Comparison of ENCODE assay signal across 28 cellular contexts in genomic region chr10:59340279-59340678, GRCh38. TPM values are rescaled to one million over a fixed set of nuclear protein-coding genes. Genes with fewer than 3 reads are reported as not detected.
"Had no signal": no experiment of that assay in that cellular context is flagged by ENCODE, and none has a peak within 500 bp of the region (broad histone marks: within the 10 kb centered on the region; RNA-seq: fewer than 3 reads in every experiment).

No MANE protein-coding gene starts in this region.

- H3K9me3 ChIP-seq: neutrophil, ovary, right lobe of liver, stomach, upper lobe of right lung had no signal

- H3K27me3 Mint-ChIP-seq: dendritic cell treated with granulocyte-macrophage colony-stimulating factor and Interleukin-4, amounts not matched to agents 40 ng/mL and 50 ng/mL, for 4 days had no signal

- H3K36me3 ChIP-seq: neutrophil, ovary, right lobe of liver, stomach, upper lobe of right lung had no signal

- H3K27ac ChIP-seq: foreskin keratinocyte, hepatocyte, neutrophil, right lobe of liver, upper lobe of right lung had no signal

- ATAC-seq: activated CD8-positive, alpha-beta T cell treated with anti-CD3 and anti-CD28 coated beads, Interleukin-2, amount 10 ng/mL, durations not matched to agents 7 days and 5 days; foreskin keratinocyte; natural killer cell; right lobe of liver; stimulated activated effector memory CD8-positive, alpha-beta T cell treated with anti-CD3 and anti-CD28 coated beads, Interleukin-12 subunit alpha, Interleukin-12 subunit beta, amount 100 ng/mL, for 72 hours; upper lobe of right lung had no signal

- FAIRE-seq: bronchial epithelial cell, small intestine had no signal

- H3K27ac Mint-ChIP-seq: activated CD8-positive, alpha-beta T cell treated with anti-CD3 and anti-CD28 coated beads, Interleukin-2, amount 10 ng/mL, durations not matched to agents 7 days and 5 days; activated naive CD4-positive, alpha-beta T cell treated with anti-CD3 and anti-CD28 coated beads, Interleukin-2, amount 50 U/mL, for 24 hours; activated T-helper 1 cell treated with anti-CD3 and anti-CD28 coated beads, Interleukin-12 subunit alpha, Interleukin-12 subunit beta, Interleukin-2, Interleukin-4 antibody, amounts not matched to agents 30 ng/mL and 10 ng/mL and 1 ng/mL, durations not matched to agents 14 hours and 24 hours and 36 hours; dendritic cell treated with granulocyte-macrophage colony-stimulating factor and Interleukin-4, amounts not matched to agents 40 ng/mL and 50 ng/mL, for 4 days; natural killer cell; stimulated activated effector memory CD8-positive, alpha-beta T cell treated with anti-CD3 and anti-CD28 coated beads, Interleukin-12 subunit alpha, Interleukin-12 subunit beta, amount 100 ng/mL, for 72 hours had no signal

- H3K4me1 Mint-ChIP-seq: activated naive CD4-positive, alpha-beta T cell treated with anti-CD3 and anti-CD28 coated beads, Interleukin-2, amount 50 U/mL, for 24 hours; natural killer cell; stimulated activated effector memory CD8-positive, alpha-beta T cell treated with anti-CD3 and anti-CD28 coated beads, Interleukin-12 subunit alpha, Interleukin-12 subunit beta, amount 100 ng/mL, for 72 hours had no signal

- H2AFZ ChIP-seq: hepatocyte had no signal

- H3K4me3 ChIP-seq: hepatocyte, ovary, right lobe of liver, stomach, upper lobe of right lung had no signal

- H3K9me3 Mint-ChIP-seq: activated naive CD4-positive, alpha-beta T cell treated with anti-CD3 and anti-CD28 coated beads, Interleukin-2, amount 50 U/mL, for 24 hours; activated T-helper 1 cell treated with anti-CD3 and anti-CD28 coated beads, Interleukin-12 subunit alpha, Interleukin-12 subunit beta, Interleukin-2, Interleukin-4 antibody, amounts not matched to agents 30 ng/mL and 10 ng/mL and 1 ng/mL, durations not matched to agents 14 hours and 24 hours and 36 hours; stimulated activated effector memory CD8-positive, alpha-beta T cell treated with anti-CD3 and anti-CD28 coated beads, Interleukin-12 subunit alpha, Interleukin-12 subunit beta, amount 100 ng/mL, for 72 hours had no signal

- H3K4me2 ChIP-seq: hepatocyte had no signal

- H3K4me3 Mint-ChIP-seq: activated CD8-positive, alpha-beta T cell treated with anti-CD3 and anti-CD28 coated beads, Interleukin-2, amount 10 ng/mL, durations not matched to agents 7 days and 5 days; activated naive CD4-positive, alpha-beta T cell treated with anti-CD3 and anti-CD28 coated beads, Interleukin-2, amount 50 U/mL, for 24 hours; activated T-helper 1 cell treated with anti-CD3 and anti-CD28 coated beads, Interleukin-12 subunit alpha, Interleukin-12 subunit beta, Interleukin-2, Interleukin-4 antibody, amounts not matched to agents 30 ng/mL and 10 ng/mL and 1 ng/mL, durations not matched to agents 14 hours and 24 hours and 36 hours; dendritic cell treated with granulocyte-macrophage colony-stimulating factor and Interleukin-4, amounts not matched to agents 40 ng/mL and 50 ng/mL, for 4 days; natural killer cell; stimulated activated effector memory CD8-positive, alpha-beta T cell treated with anti-CD3 and anti-CD28 coated beads, Interleukin-12 subunit alpha, Interleukin-12 subunit beta, amount 100 ng/mL, for 72 hours had no signal

- H3K79me2 ChIP-seq: hepatocyte had no signal

- H3K27me3 ChIP-seq: foreskin keratinocyte, hepatocyte, neutrophil, ovary, right lobe of liver, stomach, upper lobe of right lung had no signal

- DNase-seq: activated CD4-positive, alpha-beta T cell treated with anti-CD3 and anti-CD28 coated beads for 1 hour; activated CD4-positive, alpha-beta T cell treated with anti-CD3 and anti-CD28 coated beads, Interleukin-2, amount 50 U/mL, for 1 hour; activated CD8-positive, alpha-beta T cell treated with anti-CD3 and anti-CD28 coated beads, Interleukin-2, amount 10 ng/mL, durations not matched to agents 7 days and 5 days; activated gamma-delta T cell; aorta; cerebellar nuclear complex; effector CD8-positive, alpha-beta T cell; erythroblast; foreskin keratinocyte; glutamatergic neuron; kidney glomerular epithelial cell; midbrain; natural killer cell; right lobe of liver; small intestine; stimulated activated CD4-positive, alpha-beta T cell treated with anti-CD3 and anti-CD28 coated beads, Interleukin-2, amount 100 ng/mL, for 24 hours; stomach; T-helper 9 cell; upper lobe of right lung had no signal

- H3K36me3 Mint-ChIP-seq: activated naive CD4-positive, alpha-beta T cell treated with anti-CD3 and anti-CD28 coated beads, Interleukin-2, amount 50 U/mL, for 24 hours; natural killer cell; stimulated activated effector memory CD8-positive, alpha-beta T cell treated with anti-CD3 and anti-CD28 coated beads, Interleukin-12 subunit alpha, Interleukin-12 subunit beta, amount 100 ng/mL, for 72 hours had no signal

RNA-seq across cellular contexts. Expression of gene FAM13C, which starts 22.1 kb away (rescaled TPM):
- total RNA-seq: activated CD8-positive, alpha-beta T cell treated with anti-CD3 and anti-CD28 coated beads, Interleukin-2, amount 10 ng/mL, durations not matched to agents 7 days and 5 days; activated T-helper 1 cell treated with anti-CD3 and anti-CD28 coated beads, Interleukin-12 subunit alpha, Interleukin-12 subunit beta, Interleukin-2, Interleukin-4 antibody, amounts not matched to agents 30 ng/mL and 10 ng/mL and 1 ng/mL, durations not matched to agents 14 hours and 24 hours and 36 hours; natural killer cell; T-helper 1 cell treated with Interleukin-12 subunit alpha and Interleukin-12 subunit beta and Interleukin-4 antibody, amounts not matched to agents 30 ng/mL and 1 ng/mL, for 36 hours had no signal
